Comparison of ENCODE assay signal across 25 cellular contexts in genomic region chr5:20469390-20469789, GRCh38.
"Had no signal": no experiment of that assay in that cellular context is flagged by ENCODE, and none has a peak within 500 bp of the region (broad histone marks: within the 10 kb centered on the region; RNA-seq: fewer than 3 reads in every experiment).

No MANE protein-coding gene starts in this region.

- H3K9me3 Mint-ChIP-seq: activated naive CD4-positive, alpha-beta T cell treated with anti-CD3 and anti-CD28 coated beads, Interleukin-2, amount 50 U/mL, for 24 hours; WTC11 had no signal

- H3K27me3 Mint-ChIP-seq: activated naive CD4-positive, alpha-beta T cell treated with anti-CD3 and anti-CD28 coated beads, Interleukin-2, amount 50 U/mL, for 24 hours; T-helper 17 cell had no signal

- DNase-seq: activated CD4-positive, alpha-beta T cell treated with anti-CD3 and anti-CD28 coated beads for 48 hours; activated CD4-positive, alpha-beta T cell treated with anti-CD3 and anti-CD28 coated beads, Interleukin-2, amount 50 U/mL, for 4 hours; activated CD4-positive, CD25-positive, alpha-beta regulatory T cell treated with anti-CD3 and anti-CD28 coated beads, Interleukin-2, amount 50 U/mL, for 72 hours; activated CD8-positive, alpha-beta memory T cell treated with anti-CD3 and anti-CD28 coated beads, Interleukin-2, amount 50 U/mL, for 48 hours; activated CD8-positive, alpha-beta T cell treated with anti-CD3 and anti-CD28 coated beads, Interleukin-2, amount 10 ng/mL, durations not matched to agents 7 days and 5 days; activated effector memory CD4-positive, alpha-beta T cell treated with Interleukin-2 at 50 U/mL for 16 hours; activated naive CD4-positive, alpha-beta T cell; activated T-cell treated with anti-CD3 and anti-CD28 coated beads, Interleukin-2, amount 50 U/mL, for 1 hour; aorta; caudate nucleus; NCI-H1105 treated with DMSO at 0.1 percent for 48 hours; NCI-H1436 treated with DMSO at 0.1 percent for 48 hours; NCI-H187; NCI-H2171 treated with DMSO at 0.1 percent for 48 hours; NCI-H526; NCI-H774; Peyer's patch; Right ventricle myocardium superior; SJCRH30; T-helper 17 cell; T-helper 9 cell had no signal

- H3K4me3 ChIP-seq: breast epithelium, Peyer's patch, SJCRH30 had no signal

- H3K27ac ChIP-seq: breast epithelium, Peyer's patch, RWPE1, SJCRH30 had no signal

- H3K27ac Mint-ChIP-seq: activated CD8-positive, alpha-beta T cell treated with anti-CD3 and anti-CD28 coated beads, Interleukin-2, amount 10 ng/mL, durations not matched to agents 7 days and 5 days; activated naive CD4-positive, alpha-beta T cell treated with anti-CD3 and anti-CD28 coated beads, Interleukin-2, amount 50 U/mL, for 24 hours; T-helper 17 cell; WTC11 had no signal

- H3K4me1 ChIP-seq: breast epithelium, Peyer's patch, SJCRH30 had no signal

- H3K27me3 ChIP-seq: breast epithelium, Peyer's patch, SJCRH30 had no signal

- H3K36me3 ChIP-seq: breast epithelium, Peyer's patch, SJCRH30 had no signal

- H3K36me3 Mint-ChIP-seq: activated naive CD4-positive, alpha-beta T cell treated with anti-CD3 and anti-CD28 coated beads, Interleukin-2, amount 50 U/mL, for 24 hours; WTC11 had no signal

- H3K4me3 Mint-ChIP-seq: activated CD8-positive, alpha-beta T cell treated with anti-CD3 and anti-CD28 coated beads, Interleukin-2, amount 10 ng/mL, durations not matched to agents 7 days and 5 days; activated naive CD4-positive, alpha-beta T cell treated with anti-CD3 and anti-CD28 coated beads, Interleukin-2, amount 50 U/mL, for 24 hours; T-helper 17 cell; WTC11 had no signal

- H3K4me1 Mint-ChIP-seq: activated naive CD4-positive, alpha-beta T cell treated with anti-CD3 and anti-CD28 coated beads, Interleukin-2, amount 50 U/mL, for 24 hours; T-helper 17 cell; WTC11 had no signal

- ATAC-seq: activated CD8-positive, alpha-beta T cell treated with anti-CD3 and anti-CD28 coated beads, Interleukin-2, amount 10 ng/mL, durations not matched to agents 7 days and 5 days; T-helper 17 cell; WTC11 had no signal

- H3K9me3 ChIP-seq: breast epithelium, Peyer's patch, SJCRH30 had no signal
